ENCODE assay signal across 21 cellular contexts in genomic region chr2:226694142-226694541, GRCh38.
"Had no signal": no experiment of that assay in that cellular context is flagged by ENCODE, and none has a peak within 500 bp of the region (broad histone marks: within the 10 kb centered on the region; RNA-seq: fewer than 3 reads in every experiment).

No MANE protein-coding gene starts in this region.

- H3K27ac ChIP-seq: dorsolateral prefrontal cortex, gastroesophageal sphincter, parathyroid adenoma, tibial nerve, uterus had no signal

- FAIRE-seq: bronchial epithelial cell, islet of Langerhans had no signal

- H3K9me3 ChIP-seq: gastroesophageal sphincter, heart right ventricle, tibial nerve, uterus had no signal

- H3K4me3 ChIP-seq: dorsolateral prefrontal cortex, gastroesophageal sphincter, heart right ventricle, tibial nerve, uterus had no signal

- H3K79me2 ChIP-seq: parathyroid adenoma had no signal

- H3K27me3 ChIP-seq: gastroesophageal sphincter, heart right ventricle, tibial nerve, uterus had no signal

- DNase-seq: activated CD4-positive, CD25-positive, alpha-beta regulatory T cell treated with anti-CD3 and anti-CD28 coated beads, Interleukin-2, amount 50 U/mL, for 72 hours; activated naive CD4-positive, alpha-beta T cell treated with anti-CD3 and anti-CD28 coated beads for 36 hours; activated naive CD8-positive, alpha-beta T cell treated with anti-CD3 and anti-CD28 coated beads, Interleukin-2, amount 50 U/mL, for 24 hours; aorta; dorsolateral prefrontal cortex; endodermal cell; heart right ventricle; left colon; naive B cell; retina; stimulated activated CD4-positive, alpha-beta T cell treated with anti-CD3 and anti-CD28 coated beads, Interleukin-4, amount 100 ng/mL, for 4 hours; stimulated activated CD8-positive, alpha-beta memory T cell treated with anti-CD3 and anti-CD28 coated beads, Interleukin-4, amount 100 ng/mL, for 48 hours; stimulated activated naive CD4-positive, alpha-beta T cell treated with Interleukin-2 at 50 U/mL for 16 hours; substantia nigra; T-helper 9 cell; uterus had no signal

- ATAC-seq: activated naive CD8-positive, alpha-beta T cell treated with anti-CD3 and anti-CD28 coated beads, Interleukin-2, amount 50 U/mL, for 24 hours; gastroesophageal sphincter; left colon had no signal

- H3K36me3 ChIP-seq: gastroesophageal sphincter, heart right ventricle, tibial nerve, uterus had no signal

- H3K9ac ChIP-seq: parathyroid adenoma had no signal

- H3K4me1 ChIP-seq: parathyroid adenoma had no signal

- H2AFZ ChIP-seq: parathyroid adenoma had no signal
